In the genomic region with DNA sequence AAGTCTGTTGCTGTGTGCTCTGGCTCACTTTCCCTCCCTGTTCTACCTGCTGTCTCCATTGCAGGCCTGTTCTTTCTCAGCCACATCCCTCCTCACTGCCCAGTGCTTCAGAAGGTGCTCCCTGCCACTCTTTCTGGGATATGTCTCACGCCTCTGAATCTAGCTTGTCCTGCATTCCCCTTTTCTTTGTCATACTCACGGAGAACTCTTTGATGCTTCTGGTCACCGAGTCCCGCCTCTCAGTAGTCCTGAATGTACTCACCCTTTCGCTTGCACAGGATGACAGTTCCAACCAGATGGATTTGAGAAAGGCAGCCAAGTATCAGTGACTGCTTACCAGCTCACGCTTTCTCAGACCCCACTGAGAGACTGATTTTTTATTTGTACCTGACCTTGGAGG, we compare ENCODE assay signal across 1 cellular context.
TF ChIP-seq lines count a peak whose summit lies in the region.

No MANE protein-coding gene starts in this region.

TF ChIP-seq in HepG2, 621 proteins besides CTCF, POLR2A, EP300 and RAD21 (continued from another document):
- TF ChIP-seq, protein P1, sequence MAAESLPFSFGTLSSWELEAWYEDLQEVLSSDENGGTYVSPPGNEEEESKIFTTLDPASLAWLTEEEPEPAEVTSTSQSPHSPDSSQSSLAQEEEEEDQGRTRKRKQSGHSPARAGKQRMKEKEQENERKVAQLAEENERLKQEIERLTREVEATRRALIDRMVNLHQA (CRISPR knock-in tag; IDR thresholded peaks at IDR 0.05), result no peak
- no peak for TF ChIP-seq ZBTB44 (CRISPR knock-in tag; IDR thresholded peaks at IDR 0.05)
- TF ChIP-seq, protein P2, sequence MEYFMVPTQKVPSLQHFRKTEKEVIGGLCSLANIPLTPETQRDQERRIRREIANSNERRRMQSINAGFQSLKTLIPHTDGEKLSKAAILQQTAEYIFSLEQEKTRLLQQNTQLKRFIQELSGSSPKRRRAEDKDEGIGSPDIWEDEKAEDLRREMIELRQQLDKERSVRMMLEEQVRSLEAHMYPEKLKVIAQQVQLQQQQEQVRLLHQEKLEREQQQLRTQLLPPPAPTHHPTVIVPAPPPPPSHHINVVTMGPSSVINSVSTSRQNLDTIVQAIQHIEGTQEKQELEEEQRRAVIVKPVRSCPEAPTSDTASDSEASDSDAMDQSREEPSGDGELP (IDR thresholded peaks at IDR 0.05; ENCODE audit: borderline replicate concordance, low read depth), result no peak
- no peak for TF ChIP-seq CCDC6 (CRISPR knock-in tag; IDR thresholded peaks at IDR 0.05)
- TF ChIP-seq ELF1 (CRISPR knock-in tag; IDR thresholded peaks at IDR 0.05), result no peak
- TF ChIP-seq POLR2G (IDR thresholded peaks at IDR 0.05; ENCODE audit: low read depth, low read length), result no peak
- TF ChIP-seq PCBP2 (optimal IDR thresholded peaks at IDR 0.05; ENCODE audit: low read depth, low read length, poor library complexity, severe bottlenecking), result no peak
- no peak for TF ChIP-seq ZBTB25 (CRISPR knock-in tag; IDR thresholded peaks at IDR 0.05)
- TF ChIP-seq ZSCAN9 (CRISPR knock-in tag; IDR thresholded peaks at IDR 0.05; ENCODE audit: borderline replicate concordance), result no peak
- no peak for TF ChIP-seq PHF5A (CRISPR knock-in tag; IDR thresholded peaks at IDR 0.05; ENCODE audit: low read depth, unreplicated experiment)
- TF ChIP-seq, protein P3, sequence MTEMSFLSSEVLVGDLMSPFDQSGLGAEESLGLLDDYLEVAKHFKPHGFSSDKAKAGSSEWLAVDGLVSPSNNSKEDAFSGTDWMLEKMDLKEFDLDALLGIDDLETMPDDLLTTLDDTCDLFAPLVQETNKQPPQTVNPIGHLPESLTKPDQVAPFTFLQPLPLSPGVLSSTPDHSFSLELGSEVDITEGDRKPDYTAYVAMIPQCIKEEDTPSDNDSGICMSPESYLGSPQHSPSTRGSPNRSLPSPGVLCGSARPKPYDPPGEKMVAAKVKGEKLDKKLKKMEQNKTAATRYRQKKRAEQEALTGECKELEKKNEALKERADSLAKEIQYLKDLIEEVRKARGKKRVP (CRISPR knock-in tag; IDR thresholded peaks at IDR 0.05), result no peak
- TF ChIP-seq, protein P4, sequence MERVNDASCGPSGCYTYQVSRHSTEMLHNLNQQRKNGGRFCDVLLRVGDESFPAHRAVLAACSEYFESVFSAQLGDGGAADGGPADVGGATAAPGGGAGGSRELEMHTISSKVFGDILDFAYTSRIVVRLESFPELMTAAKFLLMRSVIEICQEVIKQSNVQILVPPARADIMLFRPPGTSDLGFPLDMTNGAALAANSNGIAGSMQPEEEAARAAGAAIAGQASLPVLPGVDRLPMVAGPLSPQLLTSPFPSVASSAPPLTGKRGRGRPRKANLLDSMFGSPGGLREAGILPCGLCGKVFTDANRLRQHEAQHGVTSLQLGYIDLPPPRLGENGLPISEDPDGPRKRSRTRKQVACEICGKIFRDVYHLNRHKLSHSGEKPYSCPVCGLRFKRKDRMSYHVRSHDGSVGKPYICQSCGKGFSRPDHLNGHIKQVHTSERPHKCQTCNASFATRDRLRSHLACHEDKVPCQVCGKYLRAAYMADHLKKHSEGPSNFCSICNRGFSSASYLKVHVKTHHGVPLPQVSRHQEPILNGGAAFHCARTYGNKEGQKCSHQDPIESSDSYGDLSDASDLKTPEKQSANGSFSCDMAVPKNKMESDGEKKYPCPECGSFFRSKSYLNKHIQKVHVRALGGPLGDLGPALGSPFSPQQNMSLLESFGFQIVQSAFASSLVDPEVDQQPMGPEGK (CRISPR knock-in tag; IDR thresholded peaks at IDR 0.05), result no peak
- TF ChIP-seq ZMAT5 (CRISPR knock-in tag; IDR thresholded peaks at IDR 0.05; ENCODE audit: borderline replicate concordance, low read depth), result no peak
